6 cellular contexts compared by ENCODE assay signal in the genomic region with DNA sequence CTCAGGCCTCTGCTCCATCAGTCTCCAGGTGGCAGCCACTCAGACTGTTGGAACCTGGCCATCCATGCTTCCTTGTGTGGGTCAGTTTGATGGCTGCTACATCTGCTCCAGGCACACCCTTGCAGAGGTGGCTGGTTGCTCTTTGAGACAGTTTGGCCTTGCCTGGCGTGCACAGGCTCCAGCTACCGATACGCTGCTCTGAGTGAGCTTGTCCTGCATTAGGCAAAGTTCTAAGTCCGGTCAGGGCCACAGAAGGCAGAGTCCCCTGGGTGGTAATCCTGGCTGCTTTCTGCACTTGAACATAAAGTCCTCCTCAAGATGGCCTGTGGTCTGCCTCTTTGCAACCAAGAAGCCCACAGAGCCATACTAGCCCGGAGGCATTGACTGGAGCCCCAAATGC. TPM values are rescaled to one million over a fixed set of nuclear protein-coding genes. Genes with fewer than 3 reads are reported as not detected.
"Had no signal": no experiment of that assay in that cellular context is flagged by ENCODE, and none has a peak within 500 bp of the region (broad histone marks: within the 10 kb centered on the region; RNA-seq: fewer than 3 reads in every experiment).

No MANE protein-coding gene starts in this region.

RNA-seq across cellular contexts. Expression of gene POTEB3, which starts 41.8 kb away (rescaled TPM):
- total RNA-seq: K562, M059J, PC-3, Peyer's patch, SJSA1 had no signal
- polyA plus RNA-seq: K562, SK-N-SH had no signal
